20 cellular contexts compared by ENCODE assay signal in genomic region chr2:162888641-162889040, GRCh38.
DNase-seq lines count a peak whose midpoint lies in the region; ATAC-seq, FAIRE-seq and TF ChIP-seq lines count a peak whose summit lies in the region.
"Had no signal": no experiment of that assay in that cellular context is flagged by ENCODE, and none has a peak within 500 bp of the region (broad histone marks: within the 10 kb centered on the region; RNA-seq: fewer than 3 reads in every experiment).

No MANE protein-coding gene starts in this region.

- H3K4me3 ChIP-seq in cardiac fibroblast (replicated peaks in 1 of 2; ENCODE audit: low read depth in 2 of 2, low read length in 2 of 2) = no peak overlapping the region
- H3K4me3 ChIP-seq: left ventricle myocardium inferior, uterus had no signal

- TF ChIP-seq CTCF in cardiac fibroblast (IDR thresholded peaks at IDR 0.05; ENCODE audit: low read depth, low read length) = no peak

- DNase-seq in AML-193 (lab: John Stamatoyannopoulos, UW) = peak; percentile 42 to 63
- peak; percentile 2 to 59 for DNase-seq in NCI-H2081 (lab: John Stamatoyannopoulos, UW)
- peak; percentile 21 to 31 for DNase-seq in cardiac fibroblast (ENCODE audit: low read depth in 2 of 2)
- DNase-seq in activated gamma-delta T cell treated with Interleukin-2 at 50 U/mL for 16 hours = no peak
- DNase-seq in kidney glomerular epithelial cell (lab: John Stamatoyannopoulos, UW) = no peak
- DNase-seq in effector CD8-positive, alpha-beta T cell (lab: John Stamatoyannopoulos, UW) = no peak
- no peak for DNase-seq in GM19239 (ENCODE audit: insufficient read length, low spot score)
- DNase-seq: activated naive CD4-positive, alpha-beta T cell treated with anti-CD3 and anti-CD28 coated beads, Interleukin-2, amount 50 U/mL, for 16 hours; head of caudate nucleus; Karpas-422; left ventricle myocardium inferior; NCI-H526; SHP77; stimulated activated CD4-positive, alpha-beta T cell treated with anti-CD3 and anti-CD28 coated beads, Interleukin-4, amount 100 ng/mL, for 4 hours; stimulated activated naive CD4-positive, alpha-beta T cell; uterus; WERI-Rb-1 had no signal

- no peak for FAIRE-seq in GM19239 (lab: Jason Lieb, UNC)
- FAIRE-seq: bronchial epithelial cell had no signal

- ATAC-seq in HG03175 (IDR thresholded peaks at IDR 0.05; ENCODE audit: unreplicated experiment) = peak; percentile 53
- ATAC-seq: sciatic nerve had no signal

Comparison
In these comparisons a context has a peak if more than half of its experiments do, and no peak if none do; other contexts are left out.
1. DNase-seq: peak in AML-193 (2 of 2), NCI-H2081 (2 of 2) and cardiac fibroblast (2 of 2); none in activated gamma-delta T cell treated with Interleukin-2 at 50 U/mL for 16 hours (single experiment), kidney glomerular epithelial cell (single experiment), effector CD8-positive, alpha-beta T cell (single experiment) and GM19239 (single experiment).